Comparison of ENCODE assay signal across 21 cellular contexts in genomic region chr11:127392575-127392974, GRCh38.
DNase-seq lines count a peak whose midpoint lies in the region; TF ChIP-seq lines count a peak whose summit lies in the region.
"Had no signal": no experiment of that assay in that cellular context is flagged by ENCODE, and none has a peak within 500 bp of the region (broad histone marks: within the 10 kb centered on the region; RNA-seq: fewer than 3 reads in every experiment).

No MANE protein-coding gene starts in this region.

- H3K27me3 ChIP-seq in H9 (ENCODE audit: insufficient read depth, low read length) (no peaks in the 10 kb centered on the region), WERI-Rb-1 (ENCODE audit: insufficient read depth, low read depth, severe bottlenecking) (no peaks in the 10 kb centered on the region), neural progenitor cell (no peaks in the 10 kb centered on the region)
- H3K27me3 ChIP-seq: BLaER1 had no signal

- no peaks in the 10 kb centered on the region for H3K79me1 ChIP-seq in H9 (ENCODE audit: insufficient read depth, low read depth, low read length, poor library complexity, severe bottlenecking)

- H4K20me1 ChIP-seq in H9 (ENCODE audit: control insufficient read depth, insufficient read depth, insufficient read length) = no peaks in the 10 kb centered on the region
- no peaks in the 10 kb centered on the region for H4K20me1 ChIP-seq in neural progenitor cell (ENCODE audit: low read depth)
- H4K20me1 ChIP-seq: BLaER1 had no signal

- H3K27me3 Mint-ChIP-seq in H9 (ENCODE audit: low read depth) (peaks cover 31% of the 10 kb centered on the region), neural progenitor cell (ENCODE audit: insufficient read depth, low read depth) (peaks cover 4% of the 10 kb centered on the region)
- H3K27me3 Mint-ChIP-seq: CD4-positive, CD25-positive, alpha-beta regulatory T cell had no signal

- H3K18ac ChIP-seq in H9 (ENCODE audit: insufficient read length, low read depth, low read length) = no peak overlapping the region

- peak; percentile 45 for DNase-seq in H9
- DNase-seq in WERI-Rb-1 = peak; percentile 9
- DNase-seq in iPS DF 19.7 (ENCODE audit: low read depth, low spot score) = peak; percentile 30
- DNase-seq in neural progenitor cell (ENCODE audit: low spot score) = peak; percentile 68
- DNase-seq in HuH-7.5 (ENCODE audit: low spot score) = no peak
- no peak for DNase-seq in SW480 (ENCODE audit: low spot score)
- no peak for DNase-seq in erythroblast (lab: John Stamatoyannopoulos, UW)
- DNase-seq: CD4-positive, CD25-positive, alpha-beta regulatory T cell; GOT3; IMR-90; KG1; NCI-H1048; NCI-H1417; NCI-H1694 treated with DMSO at 0.1 percent for 48 hours; NCI-H2081; NCI-H226; NCI-H510A; PC-3; SK-N-SH; SW 1271 had no signal

- H3K27ac Mint-ChIP-seq in H9 = peak overlapping the region; percentile 34 to 75 (median 52); a peak in 5 of 7 replicates
- H3K27ac Mint-ChIP-seq in neural progenitor cell = peak overlapping the region; percentile 26
- H3K27ac Mint-ChIP-seq: CD4-positive, CD25-positive, alpha-beta regulatory T cell had no signal

- H3K36me3 ChIP-seq in WERI-Rb-1 (no peaks in the 10 kb centered on the region), neural progenitor cell (no peaks in the 10 kb centered on the region)
- H3K36me3 ChIP-seq: BLaER1 had no signal

- H3K9ac ChIP-seq in H9 (ENCODE audit: extremely low read depth, insufficient read length, low read length) = no peak overlapping the region
- no peak overlapping the region for H3K9ac ChIP-seq in neural progenitor cell
- H3K9ac ChIP-seq: BLaER1, SK-N-SH had no signal

- H3K36me3 Mint-ChIP-seq in H9 (ENCODE audit: insufficient read depth in 1 of 3, low read depth in 3 of 3) (peaks cover 4 to 23% (median 8%) of the 10 kb centered on the region in 3 experiments; a peak in 5 of 7 replicates), neural progenitor cell (no peaks in the 10 kb centered on the region)
- H3K36me3 Mint-ChIP-seq: CD4-positive, CD25-positive, alpha-beta regulatory T cell had no signal

- no CpG with 5 or more reads among the region's 2 CpGs for WGBS in H9 (ENCODE audit: extremely low coverage, insufficient read length, low lambda C conversion rate)

- no peak overlapping the region for H2BK15ac ChIP-seq in H9 (ENCODE audit: low read depth, low read length)

- H3F3A ChIP-seq in neural progenitor cell (ENCODE audit: low read depth) = peaks cover 22% of the 10 kb centered on the region

- H2AFZ ChIP-seq in H9 (ENCODE audit: low read length) = no peak overlapping the region
- no peak overlapping the region for H2AFZ ChIP-seq in neural progenitor cell (replicated peaks)

- no peak overlapping the region for H4K5ac ChIP-seq in H9 (ENCODE audit: insufficient read length, low read depth, low read length)

- H3K4ac ChIP-seq in H9 (ENCODE audit: low read depth, low read length) = no peak overlapping the region

- H3K27ac ChIP-seq in H9 (ENCODE audit: insufficient read length, low read depth, low read length) (no peak overlapping the region), WERI-Rb-1 (no peak overlapping the region), neural progenitor cell (peak overlapping the region; percentile 60)
- H3K27ac ChIP-seq: BLaER1 had no signal

- H3K4me3 ChIP-seq in WERI-Rb-1 (ENCODE audit: low read depth, low read length) (no peak overlapping the region), neural progenitor cell (no peak overlapping the region)
- H3K4me3 ChIP-seq: BLaER1 had no signal

- H2BK5ac ChIP-seq in H9 (ENCODE audit: insufficient read length, low read length) = no peak overlapping the region

- peaks cover 27 to 31% of the 10 kb centered on the region in 2 experiments for H3K4me1 Mint-ChIP-seq in H9
- H3K4me1 Mint-ChIP-seq in neural progenitor cell = peaks cover 9% of the 10 kb centered on the region
- H3K4me1 Mint-ChIP-seq: CD4-positive, CD25-positive, alpha-beta regulatory T cell had no signal

- no peak overlapping the region for H2BK12ac ChIP-seq in H9 (ENCODE audit: insufficient read length, low read depth, low read length)

- H3K9me3 ChIP-seq in H9 (ENCODE audit: control insufficient read depth, low read depth, low read length) = no peaks in the 10 kb centered on the region
- no peaks in the 10 kb centered on the region for H3K9me3 ChIP-seq in WERI-Rb-1 (ENCODE audit: severe bottlenecking)
- no peaks in the 10 kb centered on the region for H3K9me3 ChIP-seq in neural progenitor cell (ENCODE audit: low read depth)
- H3K9me3 ChIP-seq: SK-N-SH had no signal

- H3K4me2 ChIP-seq in H9 (ENCODE audit: insufficient read depth, insufficient read length, low read length) = no peak overlapping the region
- H3K4me2 ChIP-seq in neural progenitor cell = peak overlapping the region; percentile 41
- H3K4me2 ChIP-seq: BLaER1, SK-N-SH had no signal

- H3K4me1 ChIP-seq in H9 (ENCODE audit: insufficient read depth, low read length) = no peaks in the 10 kb centered on the region
- H3K4me1 ChIP-seq in neural progenitor cell = peaks cover 15% of the 10 kb centered on the region
- H3K4me1 ChIP-seq: BLaER1 had no signal

- H2AK5ac ChIP-seq in H9 (ENCODE audit: insufficient read length, low read length) = no peak overlapping the region

- no peak overlapping the region for H2BK20ac ChIP-seq in H9 (ENCODE audit: low read depth, low read length, poor library complexity, severe bottlenecking)

- no peak overlapping the region for H4K91ac ChIP-seq in H9 (ENCODE audit: insufficient read length, low read depth, low read length)

- no peaks in the 10 kb centered on the region for H3K23me2 ChIP-seq in H9 (ENCODE audit: insufficient read length, low read depth, low read length, poor library complexity, severe bottlenecking)

- H3K56ac ChIP-seq in H9 (ENCODE audit: insufficient read length, low read depth, low read length) = no peak overlapping the region

- no peak overlapping the region for H3T11ph ChIP-seq in H9 (ENCODE audit: low read length)

- H3K9me3 Mint-ChIP-seq in H9 (peaks cover 20 to 24% of the 10 kb centered on the region in 2 experiments), neural progenitor cell (peaks cover 14% of the 10 kb centered on the region)

- H3K23ac ChIP-seq in H9 (ENCODE audit: insufficient read length, low read depth, low read length) = no peak overlapping the region

- no peak for TF ChIP-seq CTCF in H9 (conservative IDR thresholded peaks at IDR 0.05)
- no peak for TF ChIP-seq CTCF in WERI-Rb-1 (IDR thresholded peaks at IDR 0.05; ENCODE audit: low read depth, low read length)
- TF ChIP-seq CTCF in neural progenitor cell (IDR thresholded peaks at IDR 0.05) = no peak

- no peak for TF ChIP-seq POLR2A in erythroblast (IDR thresholded peaks at IDR 0.05; ENCODE audit: low read length)

- 0 out of 2 replicates have a peak overlapping the region, but pooled peaks have one; percentile 17 for H3K14ac ChIP-seq in H9 (ENCODE audit: insufficient read depth, low read length)

- H3K4me3 Mint-ChIP-seq in H9 (no peak overlapping the region), neural progenitor cell (no peak overlapping the region)
- H3K4me3 Mint-ChIP-seq: CD4-positive, CD25-positive, alpha-beta regulatory T cell had no signal

- no peak overlapping the region for H2BK120ac ChIP-seq in H9 (ENCODE audit: low read depth, low read length, poor library complexity, severe bottlenecking)

- H4K8ac ChIP-seq in H9 (replicated peaks; ENCODE audit: insufficient read length, low read depth, low read length) = no peak overlapping the region

- no peaks in the 10 kb centered on the region for H3K79me2 ChIP-seq in H9 (ENCODE audit: insufficient read depth, low read length)
- no peaks in the 10 kb centered on the region for H3K79me2 ChIP-seq in neural progenitor cell (ENCODE audit: low read depth)

Comparison
In these comparisons a context has a peak if more than half of its experiments do, and no peak if none do; other contexts are left out.
1. DNase-seq: peak in H9 (single experiment), WERI-Rb-1 (single experiment), iPS DF 19.7 (single experiment) and neural progenitor cell (single experiment); none in HuH-7.5 (single experiment), SW480 (single experiment) and erythroblast (0 of 2).